10 cellular contexts compared by ENCODE assay signal in the genomic region with DNA sequence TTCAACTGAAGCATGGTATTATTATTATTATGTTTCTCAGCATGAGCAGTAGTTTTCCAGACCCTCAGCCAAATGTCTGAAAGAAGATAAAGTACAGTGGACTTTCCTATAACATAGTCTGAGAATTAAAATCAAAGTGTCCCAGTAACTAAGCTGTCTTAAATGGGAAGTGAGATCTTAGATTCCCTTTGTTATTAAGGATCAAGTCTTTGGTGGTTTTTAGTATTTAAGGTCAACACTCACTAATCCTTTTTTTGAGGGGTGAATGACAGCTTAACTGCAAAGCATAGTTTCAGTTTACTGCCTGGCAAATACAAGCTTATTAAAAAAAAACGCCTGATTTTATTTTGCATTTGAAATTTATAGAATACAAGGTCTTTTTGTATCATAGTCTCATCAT.
"Had no signal": no experiment of that assay in that cellular context is flagged by ENCODE, and none has a peak within 500 bp of the region (broad histone marks: within the 10 kb centered on the region; RNA-seq: fewer than 3 reads in every experiment).

No MANE protein-coding gene starts in this region.

- H3K4me3 ChIP-seq: GM23248, HAP-1, K562 had no signal

- DNase-seq: GM23248, GOT3, H7, HFFc6, IMR-90, KG1 had no signal

- H3K36me3 ChIP-seq: HAP-1 had no signal

- ATAC-seq: HCT116, K562 had no signal

- H3K27ac ChIP-seq: GM23248 had no signal

- FAIRE-seq: HTR-8/SVneo, K562 had no signal

- H3K9me3 ChIP-seq: HAP-1 had no signal
